Comparison of ENCODE assay signal across 14 cellular contexts in the genomic region with DNA sequence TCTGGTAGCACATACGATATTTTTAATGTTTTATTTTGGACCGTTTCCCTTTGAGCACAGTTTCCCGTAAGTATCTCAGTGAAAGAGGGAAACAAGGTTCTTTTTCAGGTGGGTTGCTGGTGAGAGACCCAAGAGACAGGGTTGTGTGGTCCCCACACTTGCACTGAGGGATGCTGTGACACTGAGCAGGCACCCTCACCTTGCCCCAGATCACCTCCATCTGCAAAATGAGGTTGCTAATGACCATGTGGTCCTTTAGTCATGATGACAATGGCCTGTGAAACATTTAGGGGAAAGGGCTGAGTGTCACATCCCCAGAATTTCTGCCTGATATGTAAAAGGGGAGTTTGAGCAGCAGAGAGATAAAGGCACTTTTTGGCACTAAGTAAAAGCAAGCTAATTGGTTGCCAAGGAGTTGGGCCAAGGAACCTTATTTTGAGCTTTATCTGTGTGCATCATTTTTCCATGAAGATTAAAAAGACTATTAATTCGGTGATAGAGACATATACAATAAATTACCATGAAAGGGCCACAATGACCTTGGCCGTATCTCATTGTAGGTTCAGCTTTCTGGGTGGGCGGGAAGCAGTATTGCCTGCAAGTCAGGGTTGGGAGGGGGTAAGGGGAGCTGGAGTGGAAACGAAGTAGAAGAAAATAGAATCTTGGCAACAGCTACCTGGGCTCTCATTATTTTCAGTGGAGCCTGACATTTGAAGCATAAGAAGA. TPM values are rescaled to one million over a fixed set of nuclear protein-coding genes. Genes with fewer than 3 reads are reported as not detected.
DNase-seq lines count a peak whose midpoint lies in the region; ATAC-seq and TF ChIP-seq lines count a peak whose summit lies in the region.
"Had no signal": no experiment of that assay in that cellular context is flagged by ENCODE, and none has a peak within 500 bp of the region (broad histone marks: within the 10 kb centered on the region; RNA-seq: fewer than 3 reads in every experiment).

No MANE protein-coding gene starts in this region.

- no peaks in the 10 kb centered on the region for H3K9me2 ChIP-seq in GM23338 (ENCODE audit: insufficient read depth)

- no peak for DNase-seq in CD4-positive, CD25-positive, alpha-beta regulatory T cell
- DNase-seq in GM23338 (ENCODE audit: low spot score): no peak
- DNase-seq in adrenal gland: peak in 6 of 7 donors; percentile 39 to 77 (median 56)
- DNase-seq in NCI-H1092 treated with DMSO at 0.1 percent for 48 hours (lab: John Stamatoyannopoulos, UW): no peak
- no peak for DNase-seq in hepatic stellate cell (ENCODE audit: low spot score)
- DNase-seq in DMS 273 (lab: John Stamatoyannopoulos, UW; ENCODE audit: unreplicated experiment): no peak
- DNase-seq in NCI-H526 treated with DMSO at 0.1 percent for 48 hours (lab: John Stamatoyannopoulos, UW): no peak
- DNase-seq: activated CD4-positive, CD25-positive, alpha-beta regulatory T cell treated with anti-CD3 and anti-CD28 coated beads, Interleukin-2, amount 50 U/mL, for 72 hours; GF-D8; kidney; stimulated activated CD4-positive, alpha-beta T cell treated with anti-CD3 and anti-CD28 coated beads, Interleukin-4, amount 100 ng/mL, for 4 hours had no signal

- WGBS in adrenal gland, 4 donors: 32 to 44% (median 35%) methylated on average over 7 of the region's 7 CpGs

- no peak for ATAC-seq in CD4-positive, CD25-positive, alpha-beta regulatory T cell (ENCODE audit: low read depth in 2 of 2)
- ATAC-seq in GM23338: no peak

- H3K27me3 ChIP-seq in CD4-positive, CD25-positive, alpha-beta regulatory T cell (ENCODE audit: control insufficient read depth, insufficient read depth, low read length): no peaks in the 10 kb centered on the region
- H3K27me3 ChIP-seq in GM23338 (ENCODE audit: insufficient read depth) (peaks cover 2% of the 10 kb centered on the region), adrenal gland (no peaks in the 10 kb centered on the region), mucosa of rectum (ENCODE audit: control insufficient read depth in 2 of 2, insufficient read depth in 2 of 2, low read length in 2 of 2) (no peaks in the 10 kb centered on the region)
- H3K27me3 ChIP-seq: ovary had no signal

- H2AFZ ChIP-seq in GM23338: no peak overlapping the region

- peaks cover 90% of the 10 kb centered on the region for H3K79me2 ChIP-seq in GM23338 (replicated peaks; ENCODE audit: insufficient read depth)

- peak overlapping the region; percentile 67 for H3K4me3 ChIP-seq in CD4-positive, CD25-positive, alpha-beta regulatory T cell (ENCODE audit: low read depth, low read length)
- no peak overlapping the region; the same call in 1 of the 2 replicates for H3K4me3 ChIP-seq in GM23338
- H3K4me3 ChIP-seq in adrenal gland: peak overlapping the region in 1 of 4 donors; percentile 5
- peak overlapping the region in 1 of 2 donors; percentile 49 for H3K4me3 ChIP-seq in mucosa of rectum (ENCODE audit: low read length in 2 of 2)
- H3K4me3 ChIP-seq: BLaER1, ovary had no signal

- no peaks in the 10 kb centered on the region for H3K9me3 ChIP-seq in CD4-positive, CD25-positive, alpha-beta regulatory T cell (ENCODE audit: control insufficient read depth in 2 of 2, low read length in 2 of 2)
- H3K9me3 ChIP-seq in adrenal gland (replicated peaks in 1 of 3): no peaks in the 10 kb centered on the region
- H3K9me3 ChIP-seq in mucosa of rectum (ENCODE audit: control insufficient read depth in 2 of 2, low read length in 2 of 2): no peaks in the 10 kb centered on the region
- H3K9me3 ChIP-seq: BLaER1, ovary had no signal

- H3K27ac Mint-ChIP-seq in CD4-positive, CD25-positive, alpha-beta regulatory T cell: peak overlapping the region; percentile 89 to 91 (median 90)
- peak overlapping the region; percentile 77 for H3K27ac Mint-ChIP-seq in GM23338

- H4K20me1 ChIP-seq in GM23338 (replicated peaks; ENCODE audit: insufficient read depth): peaks cover 48% of the 10 kb centered on the region

- TF ChIP-seq POLR2A in adrenal gland (IDR thresholded peaks at IDR 0.05): peak in 1 of 2 donors; percentile 5

- peak overlapping the region in 1 of 2 donors; percentile 38 for H3K9ac ChIP-seq in mucosa of rectum (ENCODE audit: low read depth in 1 of 2, low read length in 2 of 2)
- H3K9ac ChIP-seq: BLaER1 had no signal

- H3K27me3 Mint-ChIP-seq in CD4-positive, CD25-positive, alpha-beta regulatory T cell: peaks cover 9% of the 10 kb centered on the region
- peaks cover 31% of the 10 kb centered on the region for H3K27me3 Mint-ChIP-seq in GM23338 (ENCODE audit: insufficient read depth, low read depth, poor library complexity)

- peaks cover 0 to 1% (median 0%) of the 10 kb centered on the region in 7 donors for H3K9me3 Mint-ChIP-seq in CD4-positive, CD25-positive, alpha-beta regulatory T cell
- H3K9me3 Mint-ChIP-seq in GM23338: peaks cover 2% of the 10 kb centered on the region; the same call in 2 of the 3 replicates

- H3F3A ChIP-seq in GM23338 (replicated peaks; ENCODE audit: low read depth): peaks cover 37% of the 10 kb centered on the region

- H3K4me3 Mint-ChIP-seq in CD4-positive, CD25-positive, alpha-beta regulatory T cell: peak overlapping the region; percentile 72 to 96 (median 85)
- peak overlapping the region; percentile 48 for H3K4me3 Mint-ChIP-seq in GM23338

- intact Hi-C loops in adrenal gland (cut with DNase I): loop anchor here (5.0 to 10.0 kb wide), 4 partner anchors 171 to 283 kb away; no protein-coding TSS in a partner anchor

- peaks cover 66% of the 10 kb centered on the region for H3K36me3 ChIP-seq in CD4-positive, CD25-positive, alpha-beta regulatory T cell (ENCODE audit: control insufficient read depth, insufficient read depth, low read length)
- H3K36me3 ChIP-seq in GM23338 (ENCODE audit: insufficient read depth): peaks cover 59% of the 10 kb centered on the region
- H3K36me3 ChIP-seq in adrenal gland (replicated peaks in 1 of 2): peaks cover 0 to 58% of the 10 kb centered on the region in 2 donors
- H3K36me3 ChIP-seq in mucosa of rectum (ENCODE audit: control insufficient read depth in 2 of 2, insufficient read depth in 2 of 2, low read length in 2 of 2): peaks cover 39 to 55% of the 10 kb centered on the region in 2 donors
- H3K36me3 ChIP-seq: BLaER1, ovary had no signal

- peaks cover 71% of the 10 kb centered on the region for H3K4me1 ChIP-seq in CD4-positive, CD25-positive, alpha-beta regulatory T cell (ENCODE audit: control insufficient read depth, insufficient read depth, low read length, poor library complexity, severe bottlenecking)
- H3K4me1 ChIP-seq in GM23338 (ENCODE audit: insufficient read depth) (peaks cover 33% of the 10 kb centered on the region), adrenal gland (replicated peaks in 1 of 2) (peaks cover 59 to 64% of the 10 kb centered on the region in 2 donors), mucosa of rectum (ENCODE audit: control insufficient read depth in 2 of 2, insufficient read depth in 2 of 2, low read length in 2 of 2) (peaks cover 49 to 56% of the 10 kb centered on the region in 2 donors)

- H3K36me3 Mint-ChIP-seq in CD4-positive, CD25-positive, alpha-beta regulatory T cell: peaks cover 44% of the 10 kb centered on the region
- peaks cover 87% of the 10 kb centered on the region for H3K36me3 Mint-ChIP-seq in GM23338 (ENCODE audit: low read depth)

- H3K27ac ChIP-seq in CD4-positive, CD25-positive, alpha-beta regulatory T cell (ENCODE audit: insufficient read depth, low read length, poor library complexity, severe bottlenecking): peak overlapping the region; percentile 96
- H3K27ac ChIP-seq in GM23338 (ENCODE audit: low read depth) (peak overlapping the region; percentile 34), adrenal gland (peak overlapping the region in 4 of 5 donors; percentile 33 to 95 (median 85)), mucosa of rectum (ENCODE audit: low read depth in 2 of 2, low read length in 2 of 2) (peak overlapping the region; percentile 49 to 75)
- H3K27ac ChIP-seq: BLaER1, ovary had no signal

- peaks cover 26 to 75% (median 57%) of the 10 kb centered on the region in 4 donors for H3K4me1 Mint-ChIP-seq in CD4-positive, CD25-positive, alpha-beta regulatory T cell
- peaks cover 61% of the 10 kb centered on the region for H3K4me1 Mint-ChIP-seq in GM23338

- TF ChIP-seq CTCF in GM23338 (conservative IDR thresholded peaks at IDR 0.05; ENCODE audit: low read depth in 2 of 2): no peak
- TF ChIP-seq CTCF in adrenal gland (IDR thresholded peaks at IDR 0.05): no peak

- peak overlapping the region; percentile 64 for H3K4me2 ChIP-seq in GM23338
- H3K4me2 ChIP-seq: BLaER1 had no signal

RNA-seq across cellular contexts. Expression of a gene that starts 4.5 kb away (rescaled TPM):
- total RNA-seq in CD4-positive, CD25-positive, alpha-beta regulatory T cell: 206 TPM
- 10 to 100 TPM; 51.8 to 67.1 (median 62.9) TPM for polyA plus RNA-seq in CD4-positive, CD25-positive, alpha-beta regulatory T cell
- total RNA-seq in GM23338 (2014; rRNA removed; shearing (Covaris generic)): 208 and 224 TPM in 2 replicates
- polyA plus RNA-seq in GM23338 (2016; fragmentation: Nextera tagmentation; extraction: Ambion mirVana) (70.1 and 75.6 TPM in 2 replicates), adrenal gland (10 to 100 TPM; 28.4 to 53.9 (median 47.4) TPM)
- 100 to 1,000 TPM; 213 to 428 (median 259) TPM for total RNA-seq in adrenal gland

RNA-seq across cellular contexts. Expression of a gene that starts 43.0 kb away (rescaled TPM):
- 13.3 TPM for total RNA-seq in CD4-positive, CD25-positive, alpha-beta regulatory T cell
- 1 to 10 TPM; 2.1 to 7.1 (median 5.6) TPM for polyA plus RNA-seq in CD4-positive, CD25-positive, alpha-beta regulatory T cell
- total RNA-seq in GM23338 (2014; rRNA removed; shearing (Covaris generic)): 10.4 and 17.0 TPM in 2 replicates
- polyA plus RNA-seq in GM23338 (2016; fragmentation: Nextera tagmentation; extraction: Ambion mirVana): 9.3 and 13.3 TPM in 2 replicates
- 10 to 100 TPM in 5 of 8 donors, 1 to 10 TPM in 3; 2.5 to 20.5 (median 11.9) TPM for total RNA-seq in adrenal gland
- 10 to 100 TPM in 1 of 3 donors, 1 to 10 TPM in 2; 2.5 to 28.2 (median 5.1) TPM for polyA plus RNA-seq in adrenal gland

Comparison
In these comparisons a context has a peak if more than half of its experiments do, and no peak if none do; other contexts are left out.
1. DNase-seq: peak in adrenal gland (6 of 7); none in CD4-positive, CD25-positive, alpha-beta regulatory T cell (0 of 3), GM23338 (single experiment), NCI-H1092 treated with DMSO at 0.1 percent for 48 hours (single experiment), hepatic stellate cell (single experiment), DMS 273 (single experiment) and NCI-H526 treated with DMSO at 0.1 percent for 48 hours (single experiment).
2. H3K27ac ChIP-seq: peak in every context shown above with its lines; median percentile 96 in CD4-positive, CD25-positive, alpha-beta regulatory T cell; 85 in adrenal gland; 62 in mucosa of rectum; 34 in GM23338.